12 cellular contexts compared by ENCODE assay signal in genomic region chr20:57620999-57621398, GRCh38. TPM values are rescaled to one million over a fixed set of nuclear protein-coding genes. Genes with fewer than 3 reads are reported as not detected.
DNase-seq lines count a peak whose midpoint lies in the region; ATAC-seq and TF ChIP-seq lines count a peak whose summit lies in the region.
"Had no signal": no experiment of that assay in that cellular context is flagged by ENCODE, and none has a peak within 500 bp of the region (broad histone marks: within the 10 kb centered on the region; RNA-seq: fewer than 3 reads in every experiment).

No MANE protein-coding gene starts in this region.

- POLR2A ChIA-PET in CD4-positive, alpha-beta memory T cell (lab: Charles Lee; ENCODE audit: partially characterized antibody) = interaction anchor here (0.9 to 10.1 kb wide), 12 partner anchors 10 to 1633 kb away, joined by 3 to 255 read pairs (median 5); partner anchors contain the start of genes ATP5F1E and PMEPA1
- POLR2A ChIA-PET in naive thymus-derived CD4-positive, alpha-beta T cell (lab: Charles Lee) = interaction anchor here (0.6 to 8.2 kb wide), 10 partner anchors 9 to 446 kb away, joined by 3 to 175 read pairs (median 11); partner anchors contain the start of genes PMEPA1 and RBM38

- peaks cover 15 to 18% of the 10 kb centered on the region in 2 donors for H3K36me3 Mint-ChIP-seq in CD4-positive, alpha-beta memory T cell
- no peaks in the 10 kb centered on the region for H3K36me3 Mint-ChIP-seq in activated T-helper 17 cell treated with anti-CD3 and anti-CD28 coated beads, Interleukin-2, amount 50 U/mL, for 72 hours (ENCODE audit: low read depth)
- peaks cover 6 to 25% (median 22%) of the 10 kb centered on the region in 5 donors for H3K36me3 Mint-ChIP-seq in naive thymus-derived CD4-positive, alpha-beta T cell

- CTCF ChIA-PET in CD4-positive, alpha-beta memory T cell (lab: Charles Lee; ENCODE audit: partially characterized antibody) = interaction anchor here (1.4 to 11.5 kb wide), 8 partner anchors 9 to 90 kb away, joined by 5 to 111 read pairs (median 9); partner anchors contain the start of gene PMEPA1
- CTCF ChIA-PET in naive thymus-derived CD4-positive, alpha-beta T cell (lab: Charles Lee) = interaction anchor here (0.6 to 4.7 kb wide), 9 partner anchors 9 to 672 kb away, joined by 3 to 44 read pairs (median 5); no protein-coding TSS in a partner anchor

- intact Hi-C loops in CD4-positive, alpha-beta memory T cell (cut with micrococcal nuclease) = loop anchor here (1.0 to 10.0 kb wide), 4 partner anchors 7 to 1226 kb away; partner anchors contain the start of genes AURKA, CSTF1 and RAB22A
- intact Hi-C loops in naive thymus-derived CD4-positive, alpha-beta T cell (cut with micrococcal nuclease) = loop anchor here (1.0 to 10.0 kb wide), 6 partner anchors 14 to 1274 kb away; no protein-coding TSS in a partner anchor

- H3K4me1 Mint-ChIP-seq in CD4-positive, alpha-beta memory T cell = peaks cover 36 to 94% (median 66%) of the 10 kb centered on the region in 4 donors
- peaks cover 41% of the 10 kb centered on the region for H3K4me1 Mint-ChIP-seq in activated T-helper 17 cell treated with anti-CD3 and anti-CD28 coated beads, Interleukin-2, amount 50 U/mL, for 72 hours
- peaks cover 48 to 93% (median 69%) of the 10 kb centered on the region in 7 donors for H3K4me1 Mint-ChIP-seq in naive thymus-derived CD4-positive, alpha-beta T cell

- peak overlapping the region; percentile 93 to 100 (median 98) for H3K27ac Mint-ChIP-seq in CD4-positive, alpha-beta memory T cell
- H3K27ac Mint-ChIP-seq in activated T-helper 17 cell treated with anti-CD3 and anti-CD28 coated beads, Interleukin-2, amount 50 U/mL, for 72 hours = peak overlapping the region; percentile 81
- H3K27ac Mint-ChIP-seq in naive thymus-derived CD4-positive, alpha-beta T cell = peak overlapping the region; percentile 95 to 99 (median 97)

- peak overlapping the region; percentile 82 to 90 for H3K4me3 ChIP-seq in CD4-positive, alpha-beta memory T cell (ENCODE audit: low read length in 2 of 2)
- H3K4me3 ChIP-seq in H7 (ENCODE audit: insufficient read depth, low read depth, low read length) (no peak overlapping the region), right atrium auricular region (no peak overlapping the region)
- peak overlapping the region; percentile 73 for H3K4me3 ChIP-seq in naive thymus-derived CD4-positive, alpha-beta T cell (ENCODE audit: low read length)
- H3K4me3 ChIP-seq: pancreas, SK-N-MC had no signal

- peak overlapping the region; percentile 83 for H3K27ac ChIP-seq in CD4-positive, alpha-beta memory T cell (ENCODE audit: low read depth, low read length)
- peak overlapping the region; percentile 72 for H3K27ac ChIP-seq in naive thymus-derived CD4-positive, alpha-beta T cell (ENCODE audit: low read depth, low read length)
- no peak overlapping the region for H3K27ac ChIP-seq in right atrium auricular region
- H3K27ac ChIP-seq: SK-N-MC had no signal

- H3K27me3 Mint-ChIP-seq in CD4-positive, alpha-beta memory T cell = no peaks in the 10 kb centered on the region
- H3K27me3 Mint-ChIP-seq in activated T-helper 17 cell treated with anti-CD3 and anti-CD28 coated beads, Interleukin-2, amount 50 U/mL, for 72 hours = no peaks in the 10 kb centered on the region
- H3K27me3 Mint-ChIP-seq in naive thymus-derived CD4-positive, alpha-beta T cell = peaks cover 0 to 28% (median 0%) of the 10 kb centered on the region in 5 donors

- H3K4me1 ChIP-seq in CD4-positive, alpha-beta memory T cell (ENCODE audit: insufficient read depth, low read length) = peaks cover 76% of the 10 kb centered on the region
- peaks cover 55 to 73% of the 10 kb centered on the region in 2 donors for H3K4me1 ChIP-seq in naive thymus-derived CD4-positive, alpha-beta T cell (ENCODE audit: control insufficient read depth in 2 of 2, insufficient read depth in 2 of 2, low read length in 2 of 2)
- H3K4me1 ChIP-seq in right atrium auricular region = no peaks in the 10 kb centered on the region
- H3K4me1 ChIP-seq: pancreas had no signal

- no peak for ATAC-seq in activated T-helper 17 cell treated with anti-CD3 and anti-CD28 coated beads, Interleukin-2, amount 50 U/mL, for 72 hours (replicated peaks)
- no peak for ATAC-seq in naive thymus-derived CD4-positive, alpha-beta T cell
- ATAC-seq in omental fat pad (ENCODE audit: low FRiP score) (no peak), GM19467 (IDR thresholded peaks at IDR 0.05; ENCODE audit: unreplicated experiment) (no peak), GM18907 (IDR thresholded peaks at IDR 0.05; ENCODE audit: unreplicated experiment) (no peak)

- no peak for DNase-seq in CD4-positive, alpha-beta memory T cell
- peak; percentile 39 for DNase-seq in H7
- DNase-seq in naive thymus-derived CD4-positive, alpha-beta T cell = peak in 1 of 9 donors; percentile 14
- DNase-seq in omental fat pad (ENCODE audit: low spot score) = no peak
- no peak for DNase-seq in right atrium auricular region (ENCODE audit: low spot score)
- DNase-seq: NCI-H146, NCI-H82 had no signal

- peaks cover 0 to 11% (median 7%) of the 10 kb centered on the region in 8 donors for H3K9me3 Mint-ChIP-seq in CD4-positive, alpha-beta memory T cell
- H3K9me3 Mint-ChIP-seq in activated T-helper 17 cell treated with anti-CD3 and anti-CD28 coated beads, Interleukin-2, amount 50 U/mL, for 72 hours = no peaks in the 10 kb centered on the region
- H3K9me3 Mint-ChIP-seq in naive thymus-derived CD4-positive, alpha-beta T cell = peaks cover 3 to 14% (median 9%) of the 10 kb centered on the region in 11 donors

- peak overlapping the region; percentile 87 to 97 (median 94) for H3K4me3 Mint-ChIP-seq in CD4-positive, alpha-beta memory T cell
- H3K4me3 Mint-ChIP-seq in activated T-helper 17 cell treated with anti-CD3 and anti-CD28 coated beads, Interleukin-2, amount 50 U/mL, for 72 hours = peak overlapping the region; percentile 83
- H3K4me3 Mint-ChIP-seq in naive thymus-derived CD4-positive, alpha-beta T cell = peak overlapping the region; percentile 80 to 95 (median 88)

- H3K9me3 ChIP-seq in CD4-positive, alpha-beta memory T cell (ENCODE audit: control insufficient read depth in 1 of 2, low read length in 2 of 2) = no peaks in the 10 kb centered on the region
- peaks cover 0 to 11% (median 10%) of the 10 kb centered on the region in 3 experiments for H3K9me3 ChIP-seq in naive thymus-derived CD4-positive, alpha-beta T cell (ENCODE audit: control insufficient read depth in 2 of 3, low read length in 3 of 3)
- H3K9me3 ChIP-seq in right atrium auricular region = peaks cover 0 to 17% of the 10 kb centered on the region in 2 donors
- H3K9me3 ChIP-seq: pancreas had no signal

- TF ChIP-seq CTCF in omental fat pad (IDR thresholded peaks at IDR 0.05) (no peak), right atrium auricular region (IDR thresholded peaks at IDR 0.05) (no peak)

- peaks cover 1% of the 10 kb centered on the region for H3K36me3 ChIP-seq in CD4-positive, alpha-beta memory T cell (ENCODE audit: insufficient read depth, low read length)
- no peaks in the 10 kb centered on the region for H3K36me3 ChIP-seq in H7 (replicated peaks; ENCODE audit: control insufficient read depth, insufficient read depth, low read length)
- H3K36me3 ChIP-seq in naive thymus-derived CD4-positive, alpha-beta T cell (ENCODE audit: control insufficient read depth in 2 of 3, insufficient read depth in 3 of 3, low read length in 3 of 3) = peaks cover 0 to 8% (median under 1%) of the 10 kb centered on the region in 3 experiments
- no peaks in the 10 kb centered on the region for H3K36me3 ChIP-seq in right atrium auricular region
- H3K36me3 ChIP-seq: pancreas had no signal

- no peaks in the 10 kb centered on the region for H3K27me3 ChIP-seq in CD4-positive, alpha-beta memory T cell (ENCODE audit: insufficient read depth, low read length)
- H3K27me3 ChIP-seq in H7 (ENCODE audit: control insufficient read depth, insufficient read depth, low read length) (no peaks in the 10 kb centered on the region), right atrium auricular region (no peaks in the 10 kb centered on the region)
- H3K27me3 ChIP-seq in naive thymus-derived CD4-positive, alpha-beta T cell (ENCODE audit: control insufficient read depth in 2 of 2, insufficient read depth in 2 of 2, low read length in 2 of 2) = no peaks in the 10 kb centered on the region
- H3K27me3 ChIP-seq: pancreas had no signal

RNA-seq across cellular contexts. Expression of gene ZBP1, which starts 0.8 kb away (rescaled TPM):
- total RNA-seq in CD4-positive, alpha-beta memory T cell = 10 to 100 TPM; 21.7 to 25.2 TPM
- 10 to 100 TPM; 11.7 to 18.0 TPM for polyA plus RNA-seq in CD4-positive, alpha-beta memory T cell
- not detected in 2 replicates for total RNA-seq in H7 (2014; rRNA removed; shearing (Covaris generic))
- 1 to 10 TPM; 1.0 to 1.7 TPM for total RNA-seq in activated T-helper 17 cell treated with anti-CD3 and anti-CD28 coated beads, Interleukin-2, amount 50 U/mL, for 72 hours
- 10 to 100 TPM in 4 of 5 experiments, 1 to 10 TPM in 1; 9.4 to 27.9 (median 14.2) TPM for total RNA-seq in naive thymus-derived CD4-positive, alpha-beta T cell
- 1 to 10 TPM; 5.9 to 7.2 TPM for polyA plus RNA-seq in naive thymus-derived CD4-positive, alpha-beta T cell
- under 1 TPM in 3 of 4 donors, not detected in 1; 0.28 to 0.84 (median 0.56) TPM for total RNA-seq in omental fat pad
- total RNA-seq in right atrium auricular region = not detected

Comparison
In these comparisons a context has a peak if more than half of its experiments do, and no peak if none do; other contexts are left out.
1. H3K27ac ChIP-seq: peak in CD4-positive, alpha-beta memory T cell (single experiment) and naive thymus-derived CD4-positive, alpha-beta T cell (single experiment); none in right atrium auricular region (0 of 2).
2. H3K4me3 ChIP-seq: peak in CD4-positive, alpha-beta memory T cell (2 of 2) and naive thymus-derived CD4-positive, alpha-beta T cell (single experiment); none in H7 (single experiment) and right atrium auricular region (0 of 2).
3. Peak in every context shown above with its lines, with median percentiles within 50 percentile points of each other: H3K27ac Mint-ChIP-seq and H3K4me3 Mint-ChIP-seq.